8 cellular contexts compared by ENCODE assay signal in the genomic region with DNA sequence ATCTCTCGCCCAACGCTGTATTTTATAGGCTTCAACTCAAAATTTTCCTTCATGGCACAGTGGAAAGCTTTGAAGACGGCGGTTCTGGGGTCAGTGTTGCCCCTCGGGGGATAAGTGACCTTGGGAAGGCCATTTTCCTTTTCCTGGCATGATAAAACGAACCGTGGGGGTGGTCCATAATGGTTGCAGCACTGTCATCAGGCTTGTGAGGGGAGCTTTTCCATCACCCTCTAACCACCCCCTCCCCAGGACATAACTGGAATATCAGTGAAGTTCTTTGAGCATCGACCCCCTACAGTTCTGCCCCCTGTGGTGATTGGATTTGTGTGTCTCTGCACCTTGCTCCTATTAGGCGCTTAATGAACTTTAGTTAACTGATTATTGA. TPM values are rescaled to one million over a fixed set of nuclear protein-coding genes. Genes with fewer than 3 reads are reported as not detected.
DNase-seq lines count a peak whose midpoint lies in the region; ATAC-seq and TF ChIP-seq lines count a peak whose summit lies in the region.

No MANE protein-coding gene starts in this region.

- POLR2A ChIA-PET in RWPE1 (lab: Yijun Ruan, JAX; ENCODE audit: low non-redundant PET), result interaction anchor here (0.8 kb wide), 1 partner anchor 106 kb away, joined by 7 read pairs; no protein-coding TSS in a partner anchor

- H3K79me1 ChIP-seq in trophoblast cell (ENCODE audit: low read length), result peaks cover 26% of the 10 kb centered on the region

- H3K4ac ChIP-seq in trophoblast cell (ENCODE audit: low read depth, low read length), result peak overlapping the region; percentile 48

- H3K27me3 ChIP-seq in fibroblast of lung (ENCODE audit: control insufficient read depth, insufficient read depth, low read length), result peaks cover 9% of the 10 kb centered on the region
- no peaks in the 10 kb centered on the region for H3K27me3 ChIP-seq in trophoblast cell (ENCODE audit: insufficient read depth, low read length)

- no peaks in the 10 kb centered on the region for H4K20me1 ChIP-seq in fibroblast of lung (ENCODE audit: control insufficient read depth, extremely low read depth, insufficient read depth, low read length)

- H2AFZ ChIP-seq in fibroblast of lung (ENCODE audit: low read length) (peak overlapping the region; percentile 72), trophoblast cell (ENCODE audit: insufficient read depth, low read length, poor library complexity) (peak overlapping the region; percentile 80)

- H3K9ac ChIP-seq in fibroblast of lung (ENCODE audit: insufficient read depth, low read length) (peak overlapping the region; percentile 83), trophoblast cell (ENCODE audit: low read length) (peak overlapping the region; percentile 65)

- H3K4me2 ChIP-seq in fibroblast of lung (ENCODE audit: extremely low read depth, insufficient read depth, low read length) (peak overlapping the region; percentile 99), trophoblast cell (ENCODE audit: low read length) (peak overlapping the region; percentile 97)

- H3K27ac ChIP-seq in RWPE1 (peak overlapping the region; percentile 94), fibroblast of lung (ENCODE audit: insufficient read depth, low read length) (peak overlapping the region; percentile 94), trophoblast cell (ENCODE audit: low read depth, low read length) (peak overlapping the region; percentile 83)

- H3K18ac ChIP-seq in trophoblast cell (ENCODE audit: low read length), result peak overlapping the region; percentile 86

- CTCF ChIA-PET in RWPE1 (lab: Yijun Ruan, JAX), result interaction anchor here (0.5 to 1.0 kb wide), 4 partner anchors 18 to 147 kb away, joined by 3 to 4 read pairs (median 3); no protein-coding TSS in a partner anchor

- peak overlapping the region; percentile 86 for H2BK120ac ChIP-seq in trophoblast cell (ENCODE audit: insufficient read depth, low read length, poor library complexity)

- H3K36me3 ChIP-seq in fibroblast of lung (ENCODE audit: control insufficient read depth, insufficient read depth, low read length) (no peaks in the 10 kb centered on the region), trophoblast cell (ENCODE audit: control insufficient read depth in 1 of 2, insufficient read depth in 2 of 2, low read length in 2 of 2) (no peaks in the 10 kb centered on the region)

- no peaks in the 10 kb centered on the region for H3K79me2 ChIP-seq in fibroblast of lung (ENCODE audit: control insufficient read depth, insufficient read depth, low read length)
- peaks cover 1% of the 10 kb centered on the region for H3K79me2 ChIP-seq in trophoblast cell (ENCODE audit: control insufficient read depth, insufficient read depth, low read length, poor library complexity)

- TF ChIP-seq CTCF in RWPE1 (conservative IDR thresholded peaks at IDR 0.05; ENCODE audit: low read depth) (peak; percentile 20; the same call in 1 of the 2 replicates), fibroblast of lung (conservative IDR thresholded peaks at IDR 0.05 in 1 of 2, IDR thresholded peaks at IDR 0.05 in 1 of 2; ENCODE audit: low read depth in 1 of 2, low read length in 2 of 2) (peak in 1 of 2 donors; percentile 12)

- peak overlapping the region; percentile 86 for H3K14ac ChIP-seq in trophoblast cell (ENCODE audit: low read length)

- H3K9me3 ChIP-seq in fibroblast of lung (ENCODE audit: control insufficient read depth, insufficient read depth, low read depth, low read length), result no peaks in the 10 kb centered on the region
- no peaks in the 10 kb centered on the region for H3K9me3 ChIP-seq in trophoblast cell (ENCODE audit: insufficient read depth, low read depth, low read length)

- DNase-seq in DMS153 treated with DMSO at 0.1 percent for 48 hours (lab: John Stamatoyannopoulos, UW; ENCODE audit: unreplicated experiment) (peak; percentile 42), DMS153 (lab: John Stamatoyannopoulos, UW) (no peak), RWPE1 (ENCODE audit: low spot score) (peak; percentile 24), fibroblast of lung (ENCODE audit: low read depth in 2 of 2) (no peak), trophoblast cell (no peak), SKM-1 treated with dmso at 0.1 percent for 144 hours (lab: John Stamatoyannopoulos, UW; ENCODE audit: unreplicated experiment) (no peak)
- no peak for DNase-seq in central memory CD4-positive, alpha-beta T cell

- H4K91ac ChIP-seq in trophoblast cell (ENCODE audit: low read depth, low read length), result peak overlapping the region; percentile 84

- peak overlapping the region; percentile 21 for H2AK5ac ChIP-seq in trophoblast cell (ENCODE audit: low read length)

- H4K12ac ChIP-seq in trophoblast cell (ENCODE audit: low read depth, low read length), result peak overlapping the region; percentile 48

- peak overlapping the region; percentile 40 to 83 (median 72) for H3K4me3 ChIP-seq in fibroblast of lung (replicated peaks in 1 of 4; ENCODE audit: control extremely low read depth in 1 of 4, insufficient read depth in 1 of 4, low read depth in 3 of 4, low read length in 4 of 4)
- H3K4me3 ChIP-seq in trophoblast cell (ENCODE audit: low read depth, low read length), result peak overlapping the region; percentile 73

- no CpG with 5 or more reads among the region's 9 CpGs for WGBS in trophoblast cell (ENCODE audit: extremely low coverage, insufficient coverage, insufficient read length)

- peak overlapping the region; percentile 88 for H4K8ac ChIP-seq in trophoblast cell (ENCODE audit: low read depth, low read length)

- no peak for ATAC-seq in HG02885 (IDR thresholded peaks at IDR 0.05; ENCODE audit: poor library complexity, unreplicated experiment)

- H2BK12ac ChIP-seq in trophoblast cell (ENCODE audit: low read length), result peak overlapping the region; percentile 46

- H3K4me1 ChIP-seq in fibroblast of lung (ENCODE audit: control insufficient read depth, extremely low read depth, insufficient read depth, low read length) (peaks cover 10% of the 10 kb centered on the region), trophoblast cell (ENCODE audit: control insufficient read depth in 1 of 2, insufficient read depth in 2 of 2, low read length in 2 of 2) (peaks cover 14 to 16% of the 10 kb centered on the region in 2 experiments)

- peak overlapping the region; percentile 82 for H2BK5ac ChIP-seq in trophoblast cell (ENCODE audit: low read depth, low read length, poor library complexity)

- H3K23ac ChIP-seq in trophoblast cell (ENCODE audit: low read length), result no peak overlapping the region

RNA-seq across cellular contexts. Expression of a gene that starts 16.0 kb away (rescaled TPM):
- 71.4 and 178 TPM in 2 replicates for total RNA-seq in fibroblast of lung
- polyA plus RNA-seq in fibroblast of lung, result 24.6 and 347 TPM in 2 replicates
- 20.7 and 373 TPM in 2 replicates for polyA plus RNA-seq in fibroblast of lung (2012)
- 80.6 and 399 TPM in 2 replicates for polyA minus RNA-seq in fibroblast of lung (ENCODE audit: low replicate concordance)
- polyA plus RNA-seq in trophoblast cell (2013), result 26.6 and 30.7 TPM in 2 replicates

Comparison
In these comparisons a context has a peak if more than half of its experiments do, and no peak if none do; other contexts are left out.
1. DNase-seq: peak in DMS153 treated with DMSO at 0.1 percent for 48 hours (single experiment) and RWPE1 (single experiment); none in DMS153 (single experiment), fibroblast of lung (0 of 2), trophoblast cell (0 of 2), SKM-1 treated with dmso at 0.1 percent for 144 hours (single experiment) and central memory CD4-positive, alpha-beta T cell (single experiment).
2. Peak in every context shown above with its lines, with median percentiles within 50 percentile points of each other: H3K27ac ChIP-seq.